27 cellular contexts compared by ENCODE assay signal in genomic region chr6:162770955-162771354, GRCh38. TPM values are rescaled to one million over a fixed set of nuclear protein-coding genes. Genes with fewer than 3 reads are reported as not detected.
"Had no signal": no experiment of that assay in that cellular context is flagged by ENCODE, and none has a peak within 500 bp of the region (broad histone marks: within the 10 kb centered on the region; RNA-seq: fewer than 3 reads in every experiment).

No MANE protein-coding gene starts in this region.

- H3K36me3 ChIP-seq: stomach, suprapubic skin, thoracic aorta, thyroid gland, tibial artery, tibial nerve, transverse colon, upper lobe of left lung, upper lobe of right lung, uterus, vagina had no signal

- ATAC-seq: stimulated activated effector memory CD8-positive, alpha-beta T cell treated with anti-CD3 and anti-CD28 coated beads, Interleukin-12 subunit alpha, Interleukin-12 subunit beta, amount 100 ng/mL, for 72 hours; stimulated activated memory B cell treated with anti-CD40 and anti-IgM and Interleukin-4, amounts not matched to agents 10 μg/mL and 1 μg/mL and 100 μg/mL, for 72 hours; stimulated activated naive B cell treated with anti-CD40 and anti-IgM and Interleukin-4, amounts not matched to agents 10 μg/mL and 1 μg/mL and 100 μg/mL, for 72 hours; stimulated activated naive CD8-positive, alpha-beta T cell treated with anti-CD3 and anti-CD28 coated beads, Interleukin-15, amount 100 ng/mL, for 72 hours; stimulated activated naive CD8-positive, alpha-beta T cell treated with anti-CD3 and anti-CD28 coated beads, Interleukin-15, Interleukin-2, amounts not matched to agents 100 U/mL and 50 U/mL, for 24 hours; upper lobe of right lung had no signal

- FAIRE-seq: urothelium cell line had no signal

- H3K27ac ChIP-seq: stomach, suprapubic skin, testis, thoracic aorta, thyroid gland, tibial artery, tibial nerve, transverse colon, upper lobe of left lung, upper lobe of right lung, uterus, vagina had no signal

- H3K4me1 ChIP-seq: stomach, suprapubic skin, testis, thyroid gland, tibial artery, tibial nerve, transverse colon, upper lobe of left lung, upper lobe of right lung, uterus, vagina had no signal

- DNase-seq: stimulated activated CD4-positive, alpha-beta T cell treated with anti-CD3 and anti-CD28 coated beads, Interleukin-2, amount 100 ng/mL, for 48 hours; stimulated activated CD4-positive, alpha-beta T cell treated with anti-CD3 and anti-CD28 coated beads, Interleukin-4, amount 100 ng/mL, for 1 hour; stimulated activated CD4-positive, alpha-beta T cell treated with anti-CD3 and anti-CD28 coated beads, Interleukin-4, amount 100 ng/mL, for 24 hours; stimulated activated CD4-positive, alpha-beta T cell treated with anti-CD3 and anti-CD28 coated beads, Interleukin-4, amount 100 ng/mL, for 4 hours; stimulated activated CD8-positive, alpha-beta memory T cell treated with anti-CD3 and anti-CD28 coated beads, Interleukin-4, amount 100 ng/mL, for 48 hours; stimulated activated naive B cell treated with anti-CD40 and anti-IgM and Interleukin-4, amounts not matched to agents 10 μg/mL and 1 μg/mL and 100 μg/mL, for 72 hours; stimulated activated naive CD4-positive, alpha-beta T cell; stimulated activated naive CD4-positive, alpha-beta T cell treated with Interleukin-2 at 50 U/mL for 16 hours; stimulated activated naive CD8-positive, alpha-beta T cell treated with anti-CD3 and anti-CD28 coated beads, Interleukin-15, amount 100 ng/mL, for 72 hours; stimulated activated naive CD8-positive, alpha-beta T cell treated with anti-CD3 and anti-CD28 coated beads, Interleukin-15, Interleukin-2, amounts not matched to agents 100 U/mL and 50 U/mL, for 24 hours; stomach; substantia nigra; testis; thyroid gland; tibial artery; transverse colon; trophoblast cell; upper lobe of left lung; upper lobe of right lung; uterus had no signal

- H3K27me3 ChIP-seq: stomach, suprapubic skin, testis, thyroid gland, tibial artery, tibial nerve, transverse colon, upper lobe of left lung, upper lobe of right lung, uterus, vagina had no signal

- H3K9me3 ChIP-seq: stomach, suprapubic skin, testis, thoracic aorta, thyroid gland, tibial artery, tibial nerve, transverse colon, upper lobe of left lung, upper lobe of right lung, uterus, vagina had no signal

- H3K4me3 ChIP-seq: stomach, suprapubic skin, testis, thoracic aorta, thyroid gland, tibial artery, tibial nerve, transverse colon, upper lobe of left lung, upper lobe of right lung, uterus, vagina had no signal

RNA-seq across cellular contexts. Expression of gene PACRG, which starts 43.2 kb away (rescaled TPM):
- total RNA-seq: vagina had no signal
